In the genomic region with DNA sequence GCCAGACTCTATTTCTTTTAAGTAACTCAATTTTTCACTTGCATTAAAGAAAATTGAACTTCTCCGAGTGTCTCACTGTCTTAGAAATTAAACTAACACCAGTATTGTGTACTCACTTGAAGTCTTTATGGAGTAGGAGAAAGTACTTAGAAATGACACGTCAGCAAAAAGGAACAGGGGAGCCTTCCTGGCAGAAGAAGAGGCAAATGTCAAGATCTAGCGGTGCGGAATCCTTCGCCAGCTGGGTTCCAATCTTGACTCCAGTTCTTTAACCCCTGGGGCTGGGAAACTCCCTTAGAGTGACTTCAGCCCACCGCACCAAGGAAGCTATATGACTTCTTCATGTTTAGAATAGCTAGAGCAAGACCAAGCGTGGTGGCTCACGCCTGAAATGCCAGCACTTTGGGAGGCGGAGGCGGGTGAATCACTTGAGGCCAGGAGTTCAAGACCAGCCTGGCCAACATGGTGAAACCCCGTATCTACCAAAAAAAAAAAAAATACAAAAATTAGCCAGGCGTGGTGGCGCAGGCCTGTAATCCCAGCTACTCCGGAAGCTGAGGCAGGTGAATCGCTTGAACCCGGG, we compare ENCODE assay signal across 8 cellular contexts. TPM values are rescaled to one million over a fixed set of nuclear protein-coding genes. Genes with fewer than 3 reads are reported as not detected.
DNase-seq lines count a peak whose midpoint lies in the region; ATAC-seq and TF ChIP-seq lines count a peak whose summit lies in the region.

No MANE protein-coding gene starts in this region.

- TF ChIP-seq CTCF in C4-2B (conservative IDR thresholded peaks at IDR 0.05), result no peak
- no peak for TF ChIP-seq CTCF in OCI-LY3 (IDR thresholded peaks at IDR 0.05; ENCODE audit: low read depth, low read length)
- TF ChIP-seq CTCF in ascending aorta (IDR thresholded peaks at IDR 0.05), result no peak

- intact Hi-C loops in ascending aorta (cut with DNase I), result no loop called here

- peak overlapping the region; percentile 91 for H3K4me3 ChIP-seq in OCI-LY3 (ENCODE audit: low read length)
- H3K4me3 ChIP-seq in ascending aorta, result peak overlapping the region; percentile 75 to 81

- H3K27me3 ChIP-seq in OCI-LY3 (ENCODE audit: low read depth, low read length) (no peaks in the 10 kb centered on the region), ascending aorta (no peaks in the 10 kb centered on the region)

- H3K9me3 ChIP-seq in OCI-LY3 (ENCODE audit: insufficient read depth, low read length) (no peaks in the 10 kb centered on the region), ascending aorta (peaks cover 0 to 10% of the 10 kb centered on the region in 2 donors)

- DNase-seq in ascending aorta (ENCODE audit: low spot score in 2 of 2), result peak in 1 of 2 donors; percentile 66
- DNase-seq in kidney tubule cell (ENCODE audit: low spot score), result peak; percentile 90
- DNase-seq in stimulated activated CD8-positive, alpha-beta memory T cell treated with anti-CD3 and anti-CD28 coated beads, Interleukin-7, amount 100 ng/mL, for 4 hours (ENCODE audit: low read depth in 2 of 2), result peak; percentile 9 to 10
- no peak for DNase-seq in NCI-H2196 treated with DMSO at 0.1 percent for 48 hours (lab: John Stamatoyannopoulos, UW; ENCODE audit: unreplicated experiment)
- DNase-seq in HUDEP-2 (lab: John Stamatoyannopoulos, UW; ENCODE audit: unreplicated experiment in 76 of 76), result no peak

- peaks cover 22% of the 10 kb centered on the region for H3K4me1 ChIP-seq in OCI-LY3 (ENCODE audit: low read length)
- peaks cover 0 to 7% of the 10 kb centered on the region in 2 donors for H3K4me1 ChIP-seq in ascending aorta

- peaks cover 43% of the 10 kb centered on the region for H3K36me3 ChIP-seq in OCI-LY3 (replicated peaks; ENCODE audit: low read depth, low read length)
- H3K36me3 ChIP-seq in ascending aorta, result peaks cover 0 to 8% of the 10 kb centered on the region in 2 donors

- H2AFZ ChIP-seq in OCI-LY3 (ENCODE audit: low read depth, low read length), result no peak overlapping the region

- H3K27ac ChIP-seq in C4-2B (peak overlapping the region; percentile 93; the same call in 1 of the 2 replicates), OCI-LY3 (ENCODE audit: low read length) (peak overlapping the region; percentile 95), ascending aorta (peak overlapping the region; percentile 88 to 98)

- peak overlapping the region; percentile 98 for H3K9ac ChIP-seq in OCI-LY3 (ENCODE audit: low read length)

- peak overlapping the region; percentile 76 for H3K4me2 ChIP-seq in OCI-LY3 (ENCODE audit: low read length)

- no peak for ATAC-seq in HG03095 (IDR thresholded peaks at IDR 0.05; ENCODE audit: unreplicated experiment)

- 0 out of 2 replicates have a peak, but pooled peaks cover 2% of the 10 kb centered on the region for H4K20me1 ChIP-seq in OCI-LY3 (ENCODE audit: insufficient read depth, low read length)

- H3K79me2 ChIP-seq in OCI-LY3 (ENCODE audit: low read length), result peaks cover 59% of the 10 kb centered on the region

RNA-seq across cellular contexts. Expression of a gene that starts 34.4 kb away (rescaled TPM):
- total RNA-seq in ascending aorta, result 6.7 TPM

RNA-seq across cellular contexts. Expression of a gene that starts 34.6 kb away (rescaled TPM):
- not detected for total RNA-seq in ascending aorta

RNA-seq across cellular contexts. Expression of a gene that starts 45.1 kb away (rescaled TPM):
- total RNA-seq in ascending aorta, result 2.1 TPM

Comparison
In these comparisons a context has a peak if more than half of its experiments do, and no peak if none do; other contexts are left out.
1. DNase-seq: peak in kidney tubule cell (single experiment) and stimulated activated CD8-positive, alpha-beta memory T cell treated with anti-CD3 and anti-CD28 coated beads, Interleukin-7, amount 100 ng/mL, for 4 hours (2 of 2); none in NCI-H2196 treated with DMSO at 0.1 percent for 48 hours (single experiment) and HUDEP-2 (0 of 76).
2. Peak in every context shown above with its lines, with median percentiles within 50 percentile points of each other: H3K27ac ChIP-seq.